Comparison of ENCODE assay signal across 13 cellular contexts in genomic region chr17:2239170-2239551, GRCh38.
A peak's percentile ranks its signal among the peaks of the same experiment; 100 is the strongest.
DNase-seq lines count a peak whose midpoint lies in the region; ATAC-seq and TF ChIP-seq lines count a peak whose summit lies in the region.
"Had no signal": no experiment of that assay in that cellular context is flagged by ENCODE, and none has a peak within 500 bp of the region (broad histone marks: within the 10 kb centered on the region; RNA-seq: fewer than 3 reads in every experiment).

No MANE protein-coding gene starts in this region.

- no peak overlapping the region for H2BK15ac ChIP-seq in mesenchymal stem cell (ENCODE audit: low read depth, poor library complexity, severe bottlenecking)

- H3K9me3 Mint-ChIP-seq in activated CD8-positive, alpha-beta T cell treated with anti-CD3 and anti-CD28 coated beads, Interleukin-2, amount 10 ng/mL, durations not matched to agents 7 days and 5 days (ENCODE audit: insufficient read depth) = no peaks in the 10 kb centered on the region
- H3K9me3 Mint-ChIP-seq in activated CD8-positive, alpha-beta T cell treated with anti-CD3 and anti-CD28 coated beads for 36 hours = no peaks in the 10 kb centered on the region
- no peaks in the 10 kb centered on the region for H3K9me3 Mint-ChIP-seq in activated T-helper 1 cell treated with anti-CD3 and anti-CD28 coated beads, Interleukin-12 subunit alpha, Interleukin-12 subunit beta, Interleukin-2, Interleukin-4 antibody, amounts not matched to agents 30 ng/mL and 10 ng/mL and 1 ng/mL, durations not matched to agents 14 hours and 24 hours and 36 hours
- H3K9me3 Mint-ChIP-seq: T-cell had no signal

- H3K27ac ChIP-seq in mesenchymal stem cell (ENCODE audit: low read length, poor library complexity, severe bottlenecking) = no peak overlapping the region
- peak overlapping the region; percentile 57 to 73 (median 68) for H3K27ac ChIP-seq in thyroid gland

- no peak overlapping the region for H2BK12ac ChIP-seq in mesenchymal stem cell (ENCODE audit: low read length in 2 of 2)

- no peak for DNase-seq in activated CD8-positive, alpha-beta T cell treated with anti-CD3 and anti-CD28 coated beads, Interleukin-2, amount 10 ng/mL, durations not matched to agents 7 days and 5 days
- no peak for DNase-seq in activated CD8-positive, alpha-beta T cell treated with anti-CD3 and anti-CD28 coated beads for 36 hours
- no peak for DNase-seq in activated T-helper 1 cell treated with anti-CD3 and anti-CD28 coated beads, Interleukin-12 subunit alpha, Interleukin-12 subunit beta, Interleukin-2, Interleukin-4 antibody, amounts not matched to agents 30 ng/mL and 10 ng/mL and 1 ng/mL, durations not matched to agents 14 hours and 24 hours and 36 hours (ENCODE audit: low spot score)
- no peak for DNase-seq in mesenchymal stem cell
- no peak for DNase-seq in thyroid gland
- DNase-seq in HCEC 1CT = no peak
- DNase-seq: activated CD4-positive, alpha-beta T cell treated with anti-CD3 and anti-CD28 coated beads for 4 hours; activated naive CD4-positive, alpha-beta T cell; cerebellar nuclear complex; DMS 273 treated with DMSO at 0.1 percent for 48 hours; T-cell had no signal

- H3K4ac ChIP-seq in mesenchymal stem cell (ENCODE audit: low read depth in 1 of 2, low read length in 2 of 2) = peak overlapping the region in 1 of 2 experiments; percentile 51

- no peak overlapping the region for H2AFZ ChIP-seq in mesenchymal stem cell (ENCODE audit: low read depth, low read length)

- ATAC-seq in activated CD8-positive, alpha-beta T cell treated with anti-CD3 and anti-CD28 coated beads, Interleukin-2, amount 10 ng/mL, durations not matched to agents 7 days and 5 days = no peak
- no peak for ATAC-seq in activated CD8-positive, alpha-beta T cell treated with anti-CD3 and anti-CD28 coated beads for 36 hours
- ATAC-seq in GM19351 (IDR thresholded peaks at IDR 0.05; ENCODE audit: unreplicated experiment) = no peak
- no peak for ATAC-seq in GM18868 (IDR thresholded peaks at IDR 0.05; ENCODE audit: unreplicated experiment)

- H4K8ac ChIP-seq in mesenchymal stem cell (ENCODE audit: low read length) = no peak overlapping the region

- peaks cover 75% of the 10 kb centered on the region for H3K36me3 Mint-ChIP-seq in activated CD8-positive, alpha-beta T cell treated with anti-CD3 and anti-CD28 coated beads, Interleukin-2, amount 10 ng/mL, durations not matched to agents 7 days and 5 days (ENCODE audit: low read depth)
- peaks cover 53% of the 10 kb centered on the region for H3K36me3 Mint-ChIP-seq in activated CD8-positive, alpha-beta T cell treated with anti-CD3 and anti-CD28 coated beads for 36 hours (ENCODE audit: low read depth)
- H3K36me3 Mint-ChIP-seq in activated T-helper 1 cell treated with anti-CD3 and anti-CD28 coated beads, Interleukin-12 subunit alpha, Interleukin-12 subunit beta, Interleukin-2, Interleukin-4 antibody, amounts not matched to agents 30 ng/mL and 10 ng/mL and 1 ng/mL, durations not matched to agents 14 hours and 24 hours and 36 hours (ENCODE audit: low read depth) = peaks cover 37% of the 10 kb centered on the region

- peak overlapping the region; percentile 89 for H3K9ac ChIP-seq in mesenchymal stem cell (ENCODE audit: low read length)

- intact Hi-C loops in activated CD8-positive, alpha-beta T cell treated with anti-CD3 and anti-CD28 coated beads for 36 hours (cut with micrococcal nuclease) = no loop called here
- intact Hi-C loops in activated T-helper 1 cell treated with anti-CD3 and anti-CD28 coated beads, Interleukin-12 subunit alpha, Interleukin-12 subunit beta, Interleukin-2, Interleukin-4 antibody, amounts not matched to agents 30 ng/mL and 10 ng/mL and 1 ng/mL, durations not matched to agents 14 hours and 24 hours and 36 hours (cut with micrococcal nuclease) = no loop called here
- intact Hi-C loops in thyroid gland (cut with DNase I) = no loop called here

- no peak overlapping the region for H2BK5ac ChIP-seq in mesenchymal stem cell (ENCODE audit: low read depth, low read length, poor library complexity, severe bottlenecking)

- H3K4me3 ChIP-seq in mesenchymal stem cell (ENCODE audit: insufficient read depth in 1 of 2, low read depth in 1 of 2, low read length in 2 of 2) = peak overlapping the region in 1 of 2 experiments; percentile 34
- H3K4me3 ChIP-seq in thyroid gland (replicated peaks in 1 of 3) = no peak overlapping the region

- no peak overlapping the region for H2BK120ac ChIP-seq in mesenchymal stem cell (ENCODE audit: low read depth, low read length)

- H3K14ac ChIP-seq in mesenchymal stem cell (ENCODE audit: low read length in 2 of 2) = no peak overlapping the region

- CTCF ChIA-PET in activated CD8-positive, alpha-beta T cell treated with anti-CD3 and anti-CD28 coated beads, Interleukin-2, amount 10 ng/mL, durations not matched to agents 7 days and 5 days (lab: Charles Lee) = interaction anchor here (1.0 to 2.9 kb wide), 6 partner anchors 8 to 184 kb away, joined by 3 to 17 read pairs (median 8); partner anchors contain the start of gene HIC1
- CTCF ChIA-PET in activated CD8-positive, alpha-beta T cell treated with anti-CD3 and anti-CD28 coated beads for 36 hours (lab: Charles Lee) = interaction anchor here (0.7 to 1.4 kb wide), 3 partner anchors 14 to 184 kb away, joined by 3 to 4 read pairs (median 4); partner anchors contain the start of gene HIC1

- peaks cover 14% of the 10 kb centered on the region for H3K4me1 ChIP-seq in mesenchymal stem cell (ENCODE audit: control insufficient read depth, insufficient read depth, low read depth, low read length)
- H3K4me1 ChIP-seq in thyroid gland = peaks cover 23 to 37% of the 10 kb centered on the region in 2 donors

- no peak overlapping the region for H3K18ac ChIP-seq in mesenchymal stem cell (ENCODE audit: low read depth in 1 of 2, low read length in 2 of 2)

- H3K23ac ChIP-seq in mesenchymal stem cell (ENCODE audit: low read length in 2 of 2) = no peak overlapping the region

- peaks cover 34% of the 10 kb centered on the region for H3K79me1 ChIP-seq in mesenchymal stem cell (replicated peaks; ENCODE audit: low read length, poor library complexity, severe bottlenecking)

- POLR2A ChIA-PET in activated CD8-positive, alpha-beta T cell treated with anti-CD3 and anti-CD28 coated beads, Interleukin-2, amount 10 ng/mL, durations not matched to agents 7 days and 5 days (lab: Charles Lee) = interaction anchor here (1.3 to 1.4 kb wide), 2 partner anchors 180 to 184 kb away, joined by 6 to 7 read pairs; no protein-coding TSS in a partner anchor
- POLR2A ChIA-PET in activated CD8-positive, alpha-beta T cell treated with anti-CD3 and anti-CD28 coated beads for 36 hours (lab: Charles Lee) = interaction anchor here (0.5 to 0.9 kb wide), 2 partner anchors 11 to 28 kb away, joined by 3 read pairs; no protein-coding TSS in a partner anchor

- H3K27me3 Mint-ChIP-seq in activated CD8-positive, alpha-beta T cell treated with anti-CD3 and anti-CD28 coated beads, Interleukin-2, amount 10 ng/mL, durations not matched to agents 7 days and 5 days (ENCODE audit: low read depth) = no peaks in the 10 kb centered on the region
- no peaks in the 10 kb centered on the region for H3K27me3 Mint-ChIP-seq in activated CD8-positive, alpha-beta T cell treated with anti-CD3 and anti-CD28 coated beads for 36 hours
- H3K27me3 Mint-ChIP-seq in activated T-helper 1 cell treated with anti-CD3 and anti-CD28 coated beads, Interleukin-12 subunit alpha, Interleukin-12 subunit beta, Interleukin-2, Interleukin-4 antibody, amounts not matched to agents 30 ng/mL and 10 ng/mL and 1 ng/mL, durations not matched to agents 14 hours and 24 hours and 36 hours (ENCODE audit: insufficient read depth) = no peaks in the 10 kb centered on the region
- H3K27me3 Mint-ChIP-seq: T-cell had no signal

- peaks cover 14 to 22% of the 10 kb centered on the region in 2 experiments for H3K36me3 ChIP-seq in mesenchymal stem cell (ENCODE audit: control insufficient read depth in 1 of 2, insufficient read depth in 2 of 2, low read depth in 1 of 2, low read length in 2 of 2)
- no peaks in the 10 kb centered on the region for H3K36me3 ChIP-seq in thyroid gland

- peak overlapping the region; percentile 2 for H3K4me3 Mint-ChIP-seq in activated CD8-positive, alpha-beta T cell treated with anti-CD3 and anti-CD28 coated beads, Interleukin-2, amount 10 ng/mL, durations not matched to agents 7 days and 5 days
- H3K4me3 Mint-ChIP-seq in activated CD8-positive, alpha-beta T cell treated with anti-CD3 and anti-CD28 coated beads for 36 hours = no peak overlapping the region
- H3K4me3 Mint-ChIP-seq in activated T-helper 1 cell treated with anti-CD3 and anti-CD28 coated beads, Interleukin-12 subunit alpha, Interleukin-12 subunit beta, Interleukin-2, Interleukin-4 antibody, amounts not matched to agents 30 ng/mL and 10 ng/mL and 1 ng/mL, durations not matched to agents 14 hours and 24 hours and 36 hours = peak overlapping the region; percentile 76

- H3K4me1 Mint-ChIP-seq in activated CD8-positive, alpha-beta T cell treated with anti-CD3 and anti-CD28 coated beads, Interleukin-2, amount 10 ng/mL, durations not matched to agents 7 days and 5 days (ENCODE audit: low read depth) = peaks cover 79% of the 10 kb centered on the region
- peaks cover 27% of the 10 kb centered on the region for H3K4me1 Mint-ChIP-seq in activated CD8-positive, alpha-beta T cell treated with anti-CD3 and anti-CD28 coated beads for 36 hours (ENCODE audit: low read depth)
- H3K4me1 Mint-ChIP-seq in activated T-helper 1 cell treated with anti-CD3 and anti-CD28 coated beads, Interleukin-12 subunit alpha, Interleukin-12 subunit beta, Interleukin-2, Interleukin-4 antibody, amounts not matched to agents 30 ng/mL and 10 ng/mL and 1 ng/mL, durations not matched to agents 14 hours and 24 hours and 36 hours (ENCODE audit: low read depth) = peaks cover 69% of the 10 kb centered on the region

- no peak overlapping the region for H4K91ac ChIP-seq in mesenchymal stem cell (ENCODE audit: low read length)

- no peak for TF ChIP-seq POLR2A in thyroid gland (IDR thresholded peaks at IDR 0.05)

- TF ChIP-seq CTCF in activated CD8-positive, alpha-beta T cell treated with anti-CD3 and anti-CD28 coated beads for 36 hours (IDR thresholded peaks at IDR 0.05) = no peak
- TF ChIP-seq CTCF in thyroid gland (IDR thresholded peaks at IDR 0.05) = no peak

- peak overlapping the region; percentile 39 for H3K27ac Mint-ChIP-seq in activated CD8-positive, alpha-beta T cell treated with anti-CD3 and anti-CD28 coated beads, Interleukin-2, amount 10 ng/mL, durations not matched to agents 7 days and 5 days
- no peak overlapping the region for H3K27ac Mint-ChIP-seq in activated CD8-positive, alpha-beta T cell treated with anti-CD3 and anti-CD28 coated beads for 36 hours
- H3K27ac Mint-ChIP-seq in activated T-helper 1 cell treated with anti-CD3 and anti-CD28 coated beads, Interleukin-12 subunit alpha, Interleukin-12 subunit beta, Interleukin-2, Interleukin-4 antibody, amounts not matched to agents 30 ng/mL and 10 ng/mL and 1 ng/mL, durations not matched to agents 14 hours and 24 hours and 36 hours = peak overlapping the region; percentile 71

- H3K9me3 ChIP-seq in mesenchymal stem cell (ENCODE audit: control insufficient read depth, low read length) (no peaks in the 10 kb centered on the region), thyroid gland (no peaks in the 10 kb centered on the region)

- H3K4me2 ChIP-seq in mesenchymal stem cell (ENCODE audit: low read length, poor library complexity, severe bottlenecking) = no peak overlapping the region

- H2AK5ac ChIP-seq in mesenchymal stem cell (ENCODE audit: low read length, severe bottlenecking) = no peak overlapping the region

- H3K27me3 ChIP-seq in mesenchymal stem cell (ENCODE audit: control insufficient read depth in 1 of 2, insufficient read depth in 1 of 2, low read length in 2 of 2) = no peaks in the 10 kb centered on the region
- H3K27me3 ChIP-seq in thyroid gland = no peaks in the 10 kb centered on the region

- no CpG with 5 or more reads among the region's 2 CpGs for WGBS in mesenchymal stem cell
- 76 to 85% methylated on average over 2 of the region's 2 CpGs for WGBS in thyroid gland, 2 donors
